12 cellular contexts compared by ENCODE assay signal in genomic region chr1:227971643-227972282, GRCh38. TPM values are rescaled to one million over a fixed set of nuclear protein-coding genes. Genes with fewer than 3 reads are reported as not detected.
"Had no signal": no experiment of that assay in that cellular context is flagged by ENCODE, and none has a peak within 500 bp of the region (broad histone marks: within the 10 kb centered on the region; RNA-seq: fewer than 3 reads in every experiment).

No MANE protein-coding gene starts in this region.

RNA-seq across cellular contexts. Expression of gene WNT3A, which starts 35.0 kb away (rescaled TPM):
- total RNA-seq: dermis blood vessel endothelial cell, dorsolateral prefrontal cortex, endothelial cell of umbilical vein, epithelial cell of proximal tubule, gastrocnemius medialis, glomerular endothelial cell, heart right ventricle, kidney epithelial cell, left cardiac atrium, left ventricle myocardium superior, mammary epithelial cell, mononuclear cell had no signal
- polyA plus RNA-seq: endothelial cell of umbilical vein, heart right ventricle had no signal
